Comparison of ENCODE assay signal across 22 cellular contexts in genomic region chr5:133439859-133440258, GRCh38.
DNase-seq lines count a peak whose midpoint lies in the region; ATAC-seq, FAIRE-seq and TF ChIP-seq lines count a peak whose summit lies in the region.
"Had no signal": no experiment of that assay in that cellular context is flagged by ENCODE, and none has a peak within 500 bp of the region (broad histone marks: within the 10 kb centered on the region; RNA-seq: fewer than 3 reads in every experiment).

No MANE protein-coding gene starts in this region.

- TF ChIP-seq CTCF in epithelial cell of esophagus (IDR thresholded peaks at IDR 0.05; ENCODE audit: insufficient read depth, low read depth, low read length, missing control alignments) (no peak), mucosa of descending colon (IDR thresholded peaks at IDR 0.05) (no peak), vagina (IDR thresholded peaks at IDR 0.05) (no peak)

- no peak for TF ChIP-seq POLR2A in vagina (IDR thresholded peaks at IDR 0.05)
- TF ChIP-seq POLR2A in GM12891 (IDR thresholded peaks at IDR 0.05; ENCODE audit: low read depth, low read length), result no peak

- H3K36me3 ChIP-seq in mucosa of descending colon (ENCODE audit: low read depth) (no peaks in the 10 kb centered on the region), vagina (no peaks in the 10 kb centered on the region)
- H3K36me3 ChIP-seq: SJSA1 had no signal

- H3K4me1 ChIP-seq in right cardiac atrium (ENCODE audit: control insufficient read depth, insufficient read depth, low read length), result no peaks in the 10 kb centered on the region
- no peaks in the 10 kb centered on the region for H3K4me1 ChIP-seq in mucosa of descending colon (ENCODE audit: low read depth)
- peaks cover 13% of the 10 kb centered on the region for H3K4me1 ChIP-seq in vagina
- H3K4me1 ChIP-seq: SJSA1 had no signal

- WGBS in right cardiac atrium, result 74% methylated on average over 8 of the region's 8 CpGs

- intact Hi-C loops in right cardiac atrium (cut with DNase I), result no loop called here
- intact Hi-C loops in left cardiac atrium (cut with DNase I), result no loop called here
- intact Hi-C loops in mucosa of descending colon (cut with DNase I, micrococcal nuclease), result no loop called here
- intact Hi-C loops in vagina (cut with DNase I), result no loop called here

- no peaks in the 10 kb centered on the region for H3K27me3 ChIP-seq in right cardiac atrium (ENCODE audit: control insufficient read depth, insufficient read depth)
- no peaks in the 10 kb centered on the region for H3K27me3 ChIP-seq in vagina

- H3K27ac ChIP-seq in right cardiac atrium (ENCODE audit: low read length), result peak overlapping the region; percentile 10
- H3K27ac ChIP-seq in vagina, result no peak overlapping the region
- H3K27ac ChIP-seq: SJSA1 had no signal

- no peak overlapping the region for H3K4me3 ChIP-seq in right cardiac atrium (ENCODE audit: low read length)
- no peak overlapping the region for H3K4me3 ChIP-seq in epithelial cell of esophagus (ENCODE audit: low read length)
- H3K4me3 ChIP-seq in mucosa of descending colon, result no peak overlapping the region
- H3K4me3 ChIP-seq in vagina, result no peak overlapping the region
- H3K4me3 ChIP-seq: SJSA1 had no signal

- ATAC-seq in right cardiac atrium (peak in 1 of 2 donors; percentile 10), left cardiac atrium (no peak), mucosa of descending colon (peak; percentile 63), HG03442 (IDR thresholded peaks at IDR 0.05; ENCODE audit: unreplicated experiment) (no peak)

- FAIRE-seq in GM12891 (lab: Jason Lieb, UNC), result no peak
- FAIRE-seq: G401.6, GM18507, HTR-8/SVneo had no signal

- H3K9me3 ChIP-seq in right cardiac atrium (ENCODE audit: control insufficient read depth, low read length), result no peaks in the 10 kb centered on the region
- no peaks in the 10 kb centered on the region for H3K9me3 ChIP-seq in mucosa of descending colon
- no peaks in the 10 kb centered on the region for H3K9me3 ChIP-seq in vagina
- H3K9me3 ChIP-seq: SJSA1 had no signal

- DNase-seq in right cardiac atrium (no peak), left cardiac atrium (no peak), epithelial cell of esophagus (ENCODE audit: low read depth) (peak; percentile 61), mucosa of descending colon (no peak), vagina (ENCODE audit: extremely low spot score in 2 of 2) (peak; percentile 70 to 87), GM12891 (ENCODE audit: insufficient read length, low spot score) (no peak), iPS-NIHi11 (ENCODE audit: low spot score) (no peak)
- DNase-seq: C1 segment of cervical spinal cord, DND-41, HFFc6, Kasumi-1, NCI-H1105, NCI-H1694 treated with DMSO at 0.1 percent for 48 hours, NCI-H2107, NCI-H2227 treated with DMSO at 0.1 percent for 48 hours, NCI-H524 treated with DMSO at 0.1 percent for 48 hours, OCI-M1 had no signal

TF ChIP-seq in GM12891, 5 proteins besides CTCF, POLR2A, EP300 and RAD21:
- TF ChIP-seq POU2F2 (IDR thresholded peaks at IDR 0.05; ENCODE audit: low read depth, low read length), result no peak
- no peak for TF ChIP-seq TAF1 (IDR thresholded peaks at IDR 0.05; ENCODE audit: low read depth, low read length)
- TF ChIP-seq SPI1 (IDR thresholded peaks at IDR 0.05; ENCODE audit: low read depth, low read length), result no peak
- no peak for TF ChIP-seq PAX5 (IDR thresholded peaks at IDR 0.05; ENCODE audit: insufficient read depth, low read length, severe bottlenecking)
- TF ChIP-seq POLR2AphosphoS5 (IDR thresholded peaks at IDR 0.05; ENCODE audit: low read depth, low read length), result no peak

Comparison
In these comparisons a context has a peak if more than half of its experiments do, and no peak if none do; other contexts are left out.
1. DNase-seq: peak in epithelial cell of esophagus (single experiment) and vagina (2 of 2); none in right cardiac atrium (0 of 3), left cardiac atrium (single experiment), mucosa of descending colon (0 of 3), GM12891 (single experiment) and iPS-NIHi11 (single experiment).